ENCODE assay signal across 17 cellular contexts in the genomic region with DNA sequence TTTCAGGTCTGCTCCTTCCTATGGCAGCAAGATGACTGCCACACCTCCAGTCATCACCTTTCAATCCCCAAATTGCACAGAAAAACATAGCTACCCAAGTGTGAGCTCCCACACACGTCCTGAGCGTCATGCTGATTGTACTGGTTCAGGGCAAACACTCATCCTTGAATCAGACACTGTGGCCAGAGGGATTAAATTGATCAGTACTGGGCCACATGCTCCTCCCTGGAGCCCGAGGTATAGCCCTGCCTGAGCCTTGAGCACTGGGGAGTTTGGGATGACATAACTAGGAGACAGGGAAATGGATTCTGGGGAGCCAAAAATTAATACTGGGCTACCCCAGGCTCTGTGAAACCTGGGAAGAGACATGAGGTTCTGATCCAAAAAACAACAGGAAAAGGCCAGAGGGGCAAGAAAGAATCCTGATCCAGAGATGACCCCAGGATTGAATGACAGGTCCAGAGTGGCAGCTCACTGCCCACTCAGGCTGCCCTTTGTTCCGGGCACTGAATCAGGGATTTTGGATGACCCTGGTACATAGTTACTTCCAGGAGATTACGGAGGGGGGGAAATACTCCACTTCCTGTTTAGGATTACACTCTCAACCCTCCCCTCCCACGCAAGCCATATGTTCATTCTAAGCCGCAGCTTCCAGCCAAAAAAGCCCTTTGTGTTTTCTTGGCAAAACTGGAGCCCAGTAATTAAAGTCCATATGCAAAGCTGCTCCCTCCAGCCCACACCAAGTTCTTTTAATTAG.
A peak's percentile ranks its signal among the peaks of the same experiment; 100 is the strongest.
DNase-seq lines count a peak whose midpoint lies in the region; ATAC-seq and TF ChIP-seq lines count a peak whose summit lies in the region.
"Had no signal": no experiment of that assay in that cellular context is flagged by ENCODE, and none has a peak within 500 bp of the region (broad histone marks: within the 10 kb centered on the region; RNA-seq: fewer than 3 reads in every experiment).

No MANE protein-coding gene starts in this region.

- H2AFZ ChIP-seq in GM23338, result peak overlapping the region; percentile 66; the same call in 1 of the 2 replicates
- H2AFZ ChIP-seq: hepatocyte, parathyroid adenoma had no signal

- H3K27me3 ChIP-seq in GM23338 (ENCODE audit: insufficient read depth), result no peaks in the 10 kb centered on the region
- H3K27me3 ChIP-seq: hepatocyte had no signal

- no peaks in the 10 kb centered on the region for H3K36me3 ChIP-seq in GM23338 (ENCODE audit: insufficient read depth)

- no peaks in the 10 kb centered on the region for H3K9me2 ChIP-seq in GM23338 (ENCODE audit: insufficient read depth)

- ATAC-seq in GM23338 (no peak), HG03095 (IDR thresholded peaks at IDR 0.05; ENCODE audit: unreplicated experiment) (no peak), GM21381 (IDR thresholded peaks at IDR 0.05; ENCODE audit: unreplicated experiment) (no peak)
- ATAC-seq: activated CD8-positive, alpha-beta memory T cell treated with anti-CD3 and anti-CD28 coated beads, Interleukin-2, amount 10 ng/mL, durations not matched to agents 7 days and 5 days; Panc1 had no signal

- no peak overlapping the region for H3K4me2 ChIP-seq in GM23338
- H3K4me2 ChIP-seq: hepatocyte had no signal

- H3K27ac Mint-ChIP-seq in GM23338, result no peak overlapping the region
- H3K27ac Mint-ChIP-seq: activated CD8-positive, alpha-beta memory T cell treated with anti-CD3 and anti-CD28 coated beads, Interleukin-2, amount 10 ng/mL, durations not matched to agents 7 days and 5 days; memory B cell; T-helper 2 cell treated with Interferon-gamma antibody and Interleukin-4, amounts not matched to agents 5 μg/mL and 100 μg/mL, for 36 hours had no signal

- H3F3A ChIP-seq in GM23338 (replicated peaks; ENCODE audit: low read depth), result no peaks in the 10 kb centered on the region

- 0 out of 2 replicates have a peak, but pooled peaks cover 3% of the 10 kb centered on the region for H3K4me1 ChIP-seq in GM23338 (ENCODE audit: insufficient read depth)
- H3K4me1 ChIP-seq: parathyroid adenoma had no signal

- in situ Hi-C loops in SK-MEL-5 (cut with HindIII; ENCODE audit: low pct_unique_long_range_greater_than_20kb, low sequenced_read_pairs), result loop anchor here (10.0 kb wide), 1 partner anchor 78 kb away; no protein-coding TSS in a partner anchor

- H3K4me3 ChIP-seq in GM23338 (no peak overlapping the region), fibroblast of villous mesenchyme (ENCODE audit: low read depth, low read length) (no peak overlapping the region)
- H3K4me3 ChIP-seq: hepatocyte had no signal

- H4K20me1 ChIP-seq in GM23338 (replicated peaks; ENCODE audit: insufficient read depth), result no peaks in the 10 kb centered on the region

- peaks cover 10% of the 10 kb centered on the region for H3K4me1 Mint-ChIP-seq in GM23338
- H3K4me1 Mint-ChIP-seq: activated CD8-positive, alpha-beta memory T cell treated with anti-CD3 and anti-CD28 coated beads, Interleukin-2, amount 10 ng/mL, durations not matched to agents 7 days and 5 days; memory B cell had no signal

- H3K27ac ChIP-seq in GM23338 (ENCODE audit: low read depth), result no peak overlapping the region
- H3K27ac ChIP-seq: hepatocyte, parathyroid adenoma had no signal

- TF ChIP-seq CTCF in GM23338 (conservative IDR thresholded peaks at IDR 0.05; ENCODE audit: low read depth in 2 of 2) (no peak), fibroblast of villous mesenchyme (IDR thresholded peaks at IDR 0.05; ENCODE audit: insufficient read depth, low read depth, low read length) (no peak)

- peaks cover 22% of the 10 kb centered on the region for H3K36me3 Mint-ChIP-seq in GM23338 (ENCODE audit: low read depth)
- H3K36me3 Mint-ChIP-seq: activated CD8-positive, alpha-beta memory T cell treated with anti-CD3 and anti-CD28 coated beads, Interleukin-2, amount 10 ng/mL, durations not matched to agents 7 days and 5 days; memory B cell had no signal

- H3K4me3 Mint-ChIP-seq in GM23338, result no peak overlapping the region
- H3K4me3 Mint-ChIP-seq: activated CD8-positive, alpha-beta memory T cell treated with anti-CD3 and anti-CD28 coated beads, Interleukin-2, amount 10 ng/mL, durations not matched to agents 7 days and 5 days; memory B cell; T-helper 2 cell treated with Interferon-gamma antibody and Interleukin-4, amounts not matched to agents 5 μg/mL and 100 μg/mL, for 36 hours had no signal

- H3K79me2 ChIP-seq in GM23338 (replicated peaks; ENCODE audit: insufficient read depth), result no peaks in the 10 kb centered on the region
- H3K79me2 ChIP-seq: hepatocyte, parathyroid adenoma had no signal

- peaks cover 17% of the 10 kb centered on the region for H3K9me3 Mint-ChIP-seq in GM23338
- H3K9me3 Mint-ChIP-seq: memory B cell; T-helper 2 cell treated with Interferon-gamma antibody and Interleukin-4, amounts not matched to agents 5 μg/mL and 100 μg/mL, for 36 hours had no signal

- peak; percentile 23 for DNase-seq in AG08396 (ENCODE audit: low spot score)
- DNase-seq in GM23338 (ENCODE audit: low spot score), result no peak
- peak; percentile 40 for DNase-seq in SK-MEL-5 (ENCODE audit: low read depth, low spot score)
- DNase-seq in fibroblast of villous mesenchyme (ENCODE audit: low read depth), result peak; percentile 59
- DNase-seq in pons (ENCODE audit: low spot score), result no peak
- DNase-seq in DMS114 treated with DMSO at 0.1 percent for 48 hours (lab: John Stamatoyannopoulos, UW; ENCODE audit: unreplicated experiment), result no peak
- DNase-seq: activated CD8-positive, alpha-beta memory T cell treated with anti-CD3 and anti-CD28 coated beads, Interleukin-2, amount 10 ng/mL, durations not matched to agents 7 days and 5 days; amniotic stem cell; effector CD8-positive, alpha-beta T cell; NCI-H2081 treated with DMSO at 0.1 percent for 48 hours had no signal

- H3K27me3 Mint-ChIP-seq in GM23338 (ENCODE audit: insufficient read depth, low read depth, poor library complexity), result peaks cover 7% of the 10 kb centered on the region

TF ChIP-seq in GM23338, 12 proteins besides CTCF, POLR2A, EP300 and RAD21:
- TF ChIP-seq ZNF331 (CRISPR knock-in tag; IDR thresholded peaks at IDR 0.05; ENCODE audit: low read depth) (no peak), EZH2 (IDR thresholded peaks at IDR 0.05; ENCODE audit: low read depth, unreplicated experiment) (no peak), NANOG (IDR thresholded peaks at IDR 0.05; ENCODE audit: borderline replicate concordance) (no peak), STAT1 (IDR thresholded peaks at IDR 0.05; ENCODE audit: unreplicated experiment) (no peak), JUNB (IDR thresholded peaks at IDR 0.05; ENCODE audit: unreplicated experiment) (no peak), POLR2AphosphoS5 (IDR thresholded peaks at IDR 0.05; ENCODE audit: low read depth) (no peak)
- TF ChIP-seq, protein P1, sequence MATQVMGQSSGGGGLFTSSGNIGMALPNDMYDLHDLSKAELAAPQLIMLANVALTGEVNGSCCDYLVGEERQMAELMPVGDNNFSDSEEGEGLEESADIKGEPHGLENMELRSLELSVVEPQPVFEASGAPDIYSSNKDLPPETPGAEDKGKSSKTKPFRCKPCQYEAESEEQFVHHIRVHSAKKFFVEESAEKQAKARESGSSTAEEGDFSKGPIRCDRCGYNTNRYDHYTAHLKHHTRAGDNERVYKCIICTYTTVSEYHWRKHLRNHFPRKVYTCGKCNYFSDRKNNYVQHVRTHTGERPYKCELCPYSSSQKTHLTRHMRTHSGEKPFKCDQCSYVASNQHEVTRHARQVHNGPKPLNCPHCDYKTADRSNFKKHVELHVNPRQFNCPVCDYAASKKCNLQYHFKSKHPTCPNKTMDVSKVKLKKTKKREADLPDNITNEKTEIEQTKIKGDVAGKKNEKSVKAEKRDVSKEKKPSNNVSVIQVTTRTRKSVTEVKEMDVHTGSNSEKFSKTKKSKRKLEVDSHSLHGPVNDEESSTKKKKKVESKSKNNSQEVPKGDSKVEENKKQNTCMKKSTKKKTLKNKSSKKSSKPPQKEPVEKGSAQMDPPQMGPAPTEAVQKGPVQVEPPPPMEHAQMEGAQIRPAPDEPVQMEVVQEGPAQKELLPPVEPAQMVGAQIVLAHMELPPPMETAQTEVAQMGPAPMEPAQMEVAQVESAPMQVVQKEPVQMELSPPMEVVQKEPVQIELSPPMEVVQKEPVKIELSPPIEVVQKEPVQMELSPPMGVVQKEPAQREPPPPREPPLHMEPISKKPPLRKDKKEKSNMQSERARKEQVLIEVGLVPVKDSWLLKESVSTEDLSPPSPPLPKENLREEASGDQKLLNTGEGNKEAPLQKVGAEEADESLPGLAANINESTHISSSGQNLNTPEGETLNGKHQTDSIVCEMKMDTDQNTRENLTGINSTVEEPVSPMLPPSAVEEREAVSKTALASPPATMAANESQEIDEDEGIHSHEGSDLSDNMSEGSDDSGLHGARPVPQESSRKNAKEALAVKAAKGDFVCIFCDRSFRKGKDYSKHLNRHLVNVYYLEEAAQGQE (IDR thresholded peaks at IDR 0.05; ENCODE audit: unreplicated experiment), result no peak
- TF ChIP-seq, protein P2, sequence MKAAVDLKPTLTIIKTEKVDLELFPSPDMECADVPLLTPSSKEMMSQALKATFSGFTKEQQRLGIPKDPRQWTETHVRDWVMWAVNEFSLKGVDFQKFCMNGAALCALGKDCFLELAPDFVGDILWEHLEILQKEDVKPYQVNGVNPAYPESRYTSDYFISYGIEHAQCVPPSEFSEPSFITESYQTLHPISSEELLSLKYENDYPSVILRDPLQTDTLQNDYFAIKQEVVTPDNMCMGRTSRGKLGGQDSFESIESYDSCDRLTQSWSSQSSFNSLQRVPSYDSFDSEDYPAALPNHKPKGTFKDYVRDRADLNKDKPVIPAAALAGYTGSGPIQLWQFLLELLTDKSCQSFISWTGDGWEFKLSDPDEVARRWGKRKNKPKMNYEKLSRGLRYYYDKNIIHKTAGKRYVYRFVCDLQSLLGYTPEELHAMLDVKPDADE (IDR thresholded peaks at IDR 0.05), result no peak
TF ChIP-seq in GM23338: peak in this region for 0.

Comparison
In these comparisons a context has a peak if more than half of its experiments do, and no peak if none do; other contexts are left out.
1. DNase-seq: peak in AG08396 (single experiment), SK-MEL-5 (single experiment) and fibroblast of villous mesenchyme (single experiment); none in GM23338 (single experiment), pons (single experiment) and DMS114 treated with DMSO at 0.1 percent for 48 hours (single experiment).